20 cellular contexts compared by ENCODE assay signal in the genomic region with DNA sequence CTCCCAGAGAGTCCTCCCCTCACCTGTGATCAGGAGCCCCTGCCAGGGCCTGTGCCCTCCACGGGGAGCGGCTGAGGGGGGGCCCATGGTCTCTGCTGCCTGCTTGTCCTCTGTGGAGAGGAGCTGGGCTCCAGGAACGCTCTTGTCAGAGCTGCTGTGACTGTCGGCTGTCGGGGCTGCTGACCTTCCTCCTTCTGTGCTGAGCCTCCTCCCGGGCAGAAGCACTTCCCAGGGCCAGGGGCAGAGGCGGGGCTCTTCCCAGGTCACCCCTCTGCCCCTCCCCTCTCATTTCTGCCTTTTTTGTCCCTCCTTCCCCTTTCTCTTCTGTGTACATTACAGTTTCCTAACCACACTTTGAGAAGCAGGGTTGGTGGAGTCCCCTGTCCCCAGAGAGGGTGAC. TPM values are rescaled to one million over a fixed set of nuclear protein-coding genes. Genes with fewer than 3 reads are reported as not detected.
DNase-seq lines count a peak whose midpoint lies in the region; ATAC-seq and TF ChIP-seq lines count a peak whose summit lies in the region.
"Had no signal": no experiment of that assay in that cellular context is flagged by ENCODE, and none has a peak within 500 bp of the region (broad histone marks: within the 10 kb centered on the region; RNA-seq: fewer than 3 reads in every experiment).

A gene (minus strand): TSS at position 198 of the 400 bp plus-strand sequence. CDS start 111 bp downstream, at position 87.

- H3K9me3 ChIP-seq in mononuclear cell (ENCODE audit: low read depth, low read length) (peaks cover 17% of the 10 kb centered on the region), upper lobe of right lung (no peaks in the 10 kb centered on the region)
- H3K9me3 ChIP-seq: prostate gland had no signal

- peak; percentile 28 for DNase-seq in activated CD8-positive, alpha-beta memory T cell treated with anti-CD3 and anti-CD28 coated beads for 24 hours
- no peak for DNase-seq in activated CD8-positive, alpha-beta memory T cell treated with anti-CD3 and anti-CD28 coated beads, Interleukin-2, amount 50 U/mL, for 48 hours
- no peak for DNase-seq in upper lobe of right lung
- DNase-seq in effector memory CD8-positive, alpha-beta T cell: no peak
- no peak for DNase-seq in stimulated activated CD8-positive, alpha-beta memory T cell treated with anti-CD3 and anti-CD28 coated beads, Interleukin-4, amount 100 ng/mL, for 48 hours
- no peak for DNase-seq in DMS79 (lab: John Stamatoyannopoulos, UW)
- DNase-seq: 8988T; activated naive CD4-positive, alpha-beta T cell; CD4-positive, alpha-beta memory T cell; dermis blood vessel endothelial cell; NCI-H2081 treated with DMSO at 0.1 percent for 48 hours; NCI-H526; stimulated activated CD4-positive, alpha-beta T cell treated with anti-CD3 and anti-CD28 coated beads, Interleukin-15, amount 100 ng/mL, for 24 hours had no signal

- intact Hi-C loops in upper lobe of right lung (cut with DNase I): no loop called here

- no peak for TF ChIP-seq CTCF in upper lobe of right lung (IDR thresholded peaks at IDR 0.05)

- peaks cover 3% of the 10 kb centered on the region for H3K36me3 Mint-ChIP-seq in effector memory CD8-positive, alpha-beta T cell (ENCODE audit: insufficient read depth)

- no peak within 1 kb of the TSS for H3K27ac Mint-ChIP-seq in effector memory CD8-positive, alpha-beta T cell
- H3K27ac Mint-ChIP-seq: CD4-positive, alpha-beta memory T cell; T-helper 1 cell treated with Interleukin-12 subunit alpha and Interleukin-12 subunit beta and Interleukin-4 antibody, amounts not matched to agents 30 μg/mL and 1 μg/mL, for 36 hours had no signal

- H3K27ac ChIP-seq in upper lobe of right lung: no peak within 1 kb of the TSS
- H3K27ac ChIP-seq: hepatocyte, prostate gland had no signal

- H3K4me1 ChIP-seq in mononuclear cell (ENCODE audit: insufficient read depth, low read length) (peaks cover 57% of the 10 kb centered on the region), upper lobe of right lung (no peaks in the 10 kb centered on the region)
- H3K4me1 ChIP-seq: prostate gland had no signal

- H3K36me3 ChIP-seq in upper lobe of right lung: no peaks in the 10 kb centered on the region
- H3K36me3 ChIP-seq: prostate gland had no signal

- no peaks in the 10 kb centered on the region for H3K4me1 Mint-ChIP-seq in effector memory CD8-positive, alpha-beta T cell (ENCODE audit: low read depth in 2 of 2)
- H3K4me1 Mint-ChIP-seq: CD4-positive, alpha-beta memory T cell had no signal

- H3K4me3 ChIP-seq in mononuclear cell (ENCODE audit: low read length): peak within 1 kb of the TSS; percentile 43
- H3K4me3 ChIP-seq in upper lobe of right lung: peak within 1 kb of the TSS; percentile 38
- H3K4me3 ChIP-seq: hepatocyte, prostate gland had no signal

- ATAC-seq in esophagus mucosa (peak; percentile 21), upper lobe of right lung (peak; percentile 91)
- ATAC-seq in effector memory CD8-positive, alpha-beta T cell (replicated peaks): no peak

- H3K27me3 ChIP-seq in mononuclear cell (ENCODE audit: insufficient read depth, low read length): peaks cover 2% of the 10 kb centered on the region
- H3K27me3 ChIP-seq in upper lobe of right lung: no peaks in the 10 kb centered on the region
- H3K27me3 ChIP-seq: hepatocyte had no signal

- peaks cover 49 to 81% of the 10 kb centered on the region in 2 donors for H3K27me3 Mint-ChIP-seq in effector memory CD8-positive, alpha-beta T cell

- H3K4me3 Mint-ChIP-seq in effector memory CD8-positive, alpha-beta T cell: peak within 1 kb of the TSS in 1 of 2 donors; percentile 13
- H3K4me3 Mint-ChIP-seq: CD4-positive, alpha-beta memory T cell; T-helper 1 cell treated with Interleukin-12 subunit alpha and Interleukin-12 subunit beta and Interleukin-4 antibody, amounts not matched to agents 30 μg/mL and 1 μg/mL, for 36 hours had no signal

- H3K9me3 Mint-ChIP-seq in effector memory CD8-positive, alpha-beta T cell: no peaks in the 10 kb centered on the region

RNA-seq across cellular contexts. Expression of the gene that starts here (rescaled TPM):
- total RNA-seq in esophagus mucosa (0.24 TPM), mononuclear cell (3.9 TPM), upper lobe of right lung (4.6 TPM)
- total RNA-seq: dermis blood vessel endothelial cell, H1, hepatocyte, M059J had no signal

Comparison
In these comparisons a context has a peak if more than half of its experiments do, and no peak if none do; other contexts are left out.
1. Peak in ATAC-seq in esophagus mucosa; RNA of the gene not detected or under 1 TPM.